Comparison of ENCODE assay signal across 12 cellular contexts in genomic region chr1:60989745-60990718, GRCh38.
A peak's percentile ranks its signal among the peaks of the same experiment; 100 is the strongest.
DNase-seq lines count a peak whose midpoint lies in the region; ATAC-seq and TF ChIP-seq lines count a peak whose summit lies in the region.
"Had no signal": no experiment of that assay in that cellular context is flagged by ENCODE, and none has a peak within 500 bp of the region (broad histone marks: within the 10 kb centered on the region; RNA-seq: fewer than 3 reads in every experiment).

No MANE protein-coding gene starts in this region.

- H3K9me3 Mint-ChIP-seq in activated CD4-positive, alpha-beta memory T cell treated with anti-CD3 and anti-CD28 coated beads, Interleukin-2, amount 10 ng/mL, durations not matched to agents 7 days and 5 days = no peaks in the 10 kb centered on the region
- H3K9me3 Mint-ChIP-seq: dendritic cell treated with granulocyte-macrophage colony-stimulating factor and Interleukin-4, amounts not matched to agents 40 ng/mL and 50 ng/mL, for 4 days had no signal

- no peaks in the 10 kb centered on the region for H3K36me3 Mint-ChIP-seq in activated CD4-positive, alpha-beta memory T cell treated with anti-CD3 and anti-CD28 coated beads, Interleukin-2, amount 10 ng/mL, durations not matched to agents 7 days and 5 days (ENCODE audit: low read depth)
- H3K36me3 Mint-ChIP-seq: CD4-positive, alpha-beta memory T cell had no signal

- H3K9me3 ChIP-seq in SK-N-SH (no peaks in the 10 kb centered on the region), fibroblast of lung (ENCODE audit: control insufficient read depth, insufficient read depth, low read depth, low read length) (no peaks in the 10 kb centered on the region)

- ATAC-seq in omental fat pad (ENCODE audit: low FRiP score) (peak; percentile 61), HG02623 (IDR thresholded peaks at IDR 0.05; ENCODE audit: unreplicated experiment) (no peak)

- H3K4me2 ChIP-seq in SK-N-SH (peak overlapping the region; percentile 73), fibroblast of lung (ENCODE audit: extremely low read depth, insufficient read depth, low read length) (peak overlapping the region; percentile 55)

- peak; percentile 8 to 77; a peak in 3 of 4 replicates for TF ChIP-seq EP300 in SK-N-SH (IDR thresholded peaks at IDR 0.05; ENCODE audit: borderline replicate concordance in 1 of 2, low read depth in 1 of 2, low read length in 1 of 2)

- peaks cover 19% of the 10 kb centered on the region for H3K27me3 Mint-ChIP-seq in activated CD4-positive, alpha-beta memory T cell treated with anti-CD3 and anti-CD28 coated beads, Interleukin-2, amount 10 ng/mL, durations not matched to agents 7 days and 5 days
- H3K27me3 Mint-ChIP-seq: dendritic cell treated with granulocyte-macrophage colony-stimulating factor and Interleukin-4, amounts not matched to agents 40 ng/mL and 50 ng/mL, for 4 days had no signal

- H3K4me1 Mint-ChIP-seq in activated CD4-positive, alpha-beta memory T cell treated with anti-CD3 and anti-CD28 coated beads, Interleukin-2, amount 10 ng/mL, durations not matched to agents 7 days and 5 days = no peaks in the 10 kb centered on the region
- H3K4me1 Mint-ChIP-seq: CD4-positive, alpha-beta memory T cell had no signal

- H3K4me3 ChIP-seq in SK-N-SH (ENCODE audit: low read depth in 2 of 2, low read length in 1 of 2) (peak overlapping the region; percentile 6 to 21; a peak in 3 of 4 replicates), fibroblast of lung (replicated peaks in 1 of 4; ENCODE audit: control extremely low read depth in 1 of 4, insufficient read depth in 1 of 4, low read depth in 3 of 4, low read length in 4 of 4) (peak overlapping the region in 2 of 4 experiments; percentile 11 to 29)

- H3K9ac ChIP-seq in SK-N-SH (peak overlapping the region; percentile 50), fibroblast of lung (ENCODE audit: insufficient read depth, low read length) (no peak overlapping the region)

- H3K4me3 Mint-ChIP-seq in activated CD4-positive, alpha-beta memory T cell treated with anti-CD3 and anti-CD28 coated beads, Interleukin-2, amount 10 ng/mL, durations not matched to agents 7 days and 5 days = no peak overlapping the region
- H3K4me3 Mint-ChIP-seq: CD4-positive, alpha-beta memory T cell; dendritic cell treated with granulocyte-macrophage colony-stimulating factor and Interleukin-4, amounts not matched to agents 40 ng/mL and 50 ng/mL, for 4 days had no signal

- H3K9me2 ChIP-seq in SK-N-SH = no peaks in the 10 kb centered on the region

- DNase-seq in AG09319 (ENCODE audit: extremely low read depth, low read depth) (peak; percentile 75), SK-N-SH (peak; percentile 50), fibroblast of lung (ENCODE audit: low read depth in 2 of 2) (peak; percentile 84 to 93), omental fat pad (ENCODE audit: low spot score) (no peak), NCI-H524 (lab: John Stamatoyannopoulos, UW) (no peak), DMS79 treated with DMSO at 0.1 percent for 48 hours (lab: John Stamatoyannopoulos, UW) (no peak)
- DNase-seq in activated CD4-positive, alpha-beta memory T cell treated with anti-CD3 and anti-CD28 coated beads, Interleukin-2, amount 10 ng/mL, durations not matched to agents 7 days and 5 days = no peak
- DNase-seq: activated CD4-positive, alpha-beta T cell treated with anti-CD3 and anti-CD28 coated beads for 48 hours; CD4-positive, alpha-beta memory T cell; substantia nigra had no signal

- TF ChIP-seq CTCF in AG09319 (IDR thresholded peaks at IDR 0.05; ENCODE audit: low read depth, low read length) = no peak
- TF ChIP-seq CTCF in SK-N-SH (IDR thresholded peaks at IDR 0.05) = no peak
- TF ChIP-seq CTCF in fibroblast of lung (conservative IDR thresholded peaks at IDR 0.05 in 1 of 2, IDR thresholded peaks at IDR 0.05 in 1 of 2; ENCODE audit: low read depth in 1 of 2, low read length in 2 of 2) = no peak
- no peak for TF ChIP-seq CTCF in omental fat pad (IDR thresholded peaks at IDR 0.05)

- WGBS in SK-N-SH (ENCODE audit: low lambda C conversion rate) = 9% methylated on average over 8 of the region's 8 CpGs

- no peaks in the 10 kb centered on the region for H4K20me1 ChIP-seq in SK-N-SH (ENCODE audit: insufficient read depth)
- no peaks in the 10 kb centered on the region for H4K20me1 ChIP-seq in fibroblast of lung (ENCODE audit: control insufficient read depth, extremely low read depth, insufficient read depth, low read length)

- H3K36me3 ChIP-seq in SK-N-SH (replicated peaks in 1 of 2; ENCODE audit: control insufficient read depth in 1 of 2, insufficient read depth in 2 of 2, low read length in 1 of 2) (no peaks in the 10 kb centered on the region), fibroblast of lung (ENCODE audit: control insufficient read depth, insufficient read depth, low read length) (no peaks in the 10 kb centered on the region)

- H3K4me1 ChIP-seq in SK-N-SH (ENCODE audit: control insufficient read depth in 1 of 2, insufficient read depth in 2 of 2, low read depth in 1 of 2, low read length in 1 of 2) (peaks cover 19 to 36% of the 10 kb centered on the region in 2 experiments; a peak in 3 of 4 replicates), fibroblast of lung (ENCODE audit: control insufficient read depth, extremely low read depth, insufficient read depth, low read length) (peaks cover 10% of the 10 kb centered on the region)

- H3K27me3 ChIP-seq in SK-N-SH (ENCODE audit: insufficient read depth) (no peaks in the 10 kb centered on the region), fibroblast of lung (ENCODE audit: control insufficient read depth, insufficient read depth, low read length) (no peaks in the 10 kb centered on the region)

- CTCF ChIA-PET in SK-N-SH (lab: Yijun Ruan, JAX) = interaction anchor here (0.9 to 4.7 kb wide), 10 partner anchors 13 to 861 kb away, joined by 3 to 43 read pairs (median 4); no protein-coding TSS in a partner anchor
- CTCF ChIA-PET in activated CD4-positive, alpha-beta memory T cell treated with anti-CD3 and anti-CD28 coated beads, Interleukin-2, amount 10 ng/mL, durations not matched to agents 7 days and 5 days (lab: Charles Lee) = no interaction called here

- H3K27ac ChIP-seq in SK-N-SH (ENCODE audit: low read depth in 2 of 2, low read length in 1 of 2) (peak overlapping the region; percentile 90 to 93), fibroblast of lung (ENCODE audit: insufficient read depth, low read length) (peak overlapping the region; percentile 48)

- H3K27ac Mint-ChIP-seq in activated CD4-positive, alpha-beta memory T cell treated with anti-CD3 and anti-CD28 coated beads, Interleukin-2, amount 10 ng/mL, durations not matched to agents 7 days and 5 days = no peak overlapping the region
- H3K27ac Mint-ChIP-seq: CD4-positive, alpha-beta memory T cell; dendritic cell treated with granulocyte-macrophage colony-stimulating factor and Interleukin-4, amounts not matched to agents 40 ng/mL and 50 ng/mL, for 4 days had no signal

- no peak for TF ChIP-seq RAD21 in SK-N-SH (IDR thresholded peaks at IDR 0.05; ENCODE audit: low read length)

- H3K79me2 ChIP-seq in SK-N-SH (ENCODE audit: insufficient read depth) (no peaks in the 10 kb centered on the region), fibroblast of lung (ENCODE audit: control insufficient read depth, insufficient read depth, low read length) (no peaks in the 10 kb centered on the region)

- peaks cover 20% of the 10 kb centered on the region for H3F3A ChIP-seq in SK-N-SH (replicated peaks; ENCODE audit: insufficient read depth)

- peak overlapping the region; percentile 57 for H2AFZ ChIP-seq in SK-N-SH (ENCODE audit: low read depth)
- peak overlapping the region; percentile 9 for H2AFZ ChIP-seq in fibroblast of lung (ENCODE audit: low read length)

- POLR2A ChIA-PET in SK-N-SH (lab: Yijun Ruan, JAX) = interaction anchor here (1.1 kb wide), 1 partner anchor 60 kb away, joined by 4 read pairs; no protein-coding TSS in a partner anchor
- POLR2A ChIA-PET in activated CD4-positive, alpha-beta memory T cell treated with anti-CD3 and anti-CD28 coated beads, Interleukin-2, amount 10 ng/mL, durations not matched to agents 7 days and 5 days (lab: Charles Lee) = interaction anchor here (0.6 kb wide), 1 partner anchor 192 kb away, joined by 3 read pairs; no protein-coding TSS in a partner anchor

TF ChIP-seq in SK-N-SH, 30 proteins besides CTCF, POLR2A, EP300 and RAD21 (continues in another document):
- TF ChIP-seq RCOR1 (IDR thresholded peaks at IDR 0.05; ENCODE audit: low read length) = peak; percentile 60; the same call in 1 of the 2 replicates
- TF ChIP-seq, protein P1, sequence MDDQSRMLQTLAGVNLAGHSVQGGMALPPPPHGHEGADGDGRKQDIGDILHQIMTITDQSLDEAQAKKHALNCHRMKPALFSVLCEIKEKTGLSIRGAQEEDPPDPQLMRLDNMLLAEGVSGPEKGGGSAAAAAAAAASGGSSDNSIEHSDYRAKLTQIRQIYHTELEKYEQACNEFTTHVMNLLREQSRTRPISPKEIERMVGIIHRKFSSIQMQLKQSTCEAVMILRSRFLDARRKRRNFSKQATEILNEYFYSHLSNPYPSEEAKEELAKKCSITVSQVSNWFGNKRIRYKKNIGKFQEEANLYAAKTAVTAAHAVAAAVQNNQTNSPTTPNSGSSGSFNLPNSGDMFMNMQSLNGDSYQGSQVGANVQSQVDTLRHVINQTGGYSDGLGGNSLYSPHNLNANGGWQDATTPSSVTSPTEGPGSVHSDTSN (IDR thresholded peaks at IDR 0.05) = peak; percentile 75
- TF ChIP-seq GABPA (IDR thresholded peaks at IDR 0.05; ENCODE audit: low read depth) = no peak
- TF ChIP-seq FOXM1 (IDR thresholded peaks at IDR 0.05; ENCODE audit: low read depth) = peak; percentile 56; the same call in 1 of the 2 replicates
- peak; percentile 3 for TF ChIP-seq CHD2 (IDR thresholded peaks at IDR 0.05; ENCODE audit: low read length, partially characterized antibody)
- TF ChIP-seq NFIC (IDR thresholded peaks at IDR 0.05; ENCODE audit: borderline replicate concordance) = peak; percentile 93
- TF ChIP-seq JUND (IDR thresholded peaks at IDR 0.05) = peak; percentile 85
- no peak for TF ChIP-seq RFX5 (IDR thresholded peaks at IDR 0.05; ENCODE audit: low read length)
- no peak for TF ChIP-seq YY1 (IDR thresholded peaks at IDR 0.05; ENCODE audit: low read depth)
- TF ChIP-seq MEF2A (IDR thresholded peaks at IDR 0.05; ENCODE audit: borderline replicate concordance, low read depth) = peak; percentile 93
- TF ChIP-seq RXRA (IDR thresholded peaks at IDR 0.05; ENCODE audit: borderline replicate concordance, low read depth) = no peak; the same call in 1 of the 2 replicates
- no peak for TF ChIP-seq USF2 (IDR thresholded peaks at IDR 0.05; ENCODE audit: borderline replicate concordance, low read depth, low read length)
- peak; percentile 60; the same call in 1 of the 2 replicates for TF ChIP-seq NRF1 (IDR thresholded peaks at IDR 0.05; ENCODE audit: low read depth, low read length)

Comparison
In these comparisons a context has a peak if more than half of its experiments do, and no peak if none do; other contexts are left out.
1. DNase-seq: peak in AG09319 (single experiment), SK-N-SH (single experiment) and fibroblast of lung (2 of 2); none in omental fat pad (single experiment), NCI-H524 (0 of 2), activated CD4-positive, alpha-beta memory T cell treated with anti-CD3 and anti-CD28 coated beads, Interleukin-2, amount 10 ng/mL, durations not matched to agents 7 days and 5 days (single experiment) and DMS79 treated with DMSO at 0.1 percent for 48 hours (single experiment).